8 cellular contexts compared by ENCODE assay signal in genomic region chr2:233250568-233250967, GRCh38. TPM values are rescaled to one million over a fixed set of nuclear protein-coding genes. Genes with fewer than 3 reads are reported as not detected.
DNase-seq lines count a peak whose midpoint lies in the region; ATAC-seq, FAIRE-seq and TF ChIP-seq lines count a peak whose summit lies in the region.

No MANE protein-coding gene starts in this region.

- no TSS peak for BruUV-seq in endothelial cell of umbilical vein (replicated peaks; lab: Mats Ljungman, UMichigan)

- CTCF ChIA-PET in endothelial cell of umbilical vein (lab: Charles Lee): interaction anchor here (1.1 to 3.0 kb wide), 6 partner anchors 15 to 397 kb away, joined by 4 to 17 read pairs (median 5); no protein-coding TSS in a partner anchor

- H3K27me3 ChIP-seq in SJSA1 (replicated peaks): no peaks in the 10 kb centered on the region
- H3K27me3 ChIP-seq in endothelial cell of umbilical vein (ENCODE audit: control insufficient read depth in 2 of 2, insufficient read depth in 2 of 2, low read length in 2 of 2): no peaks in the 10 kb centered on the region
- no peaks in the 10 kb centered on the region for H3K27me3 ChIP-seq in spleen (replicated peaks in 1 of 7)

- FAIRE-seq in endothelial cell of umbilical vein (lab: Jason Lieb, UNC): no peak

- no peak overlapping the region for H3K4me2 ChIP-seq in endothelial cell of umbilical vein (ENCODE audit: insufficient read depth, low read length)

- H3K4me1 Mint-ChIP-seq in activated T-cell treated with anti-CD3 and anti-CD28 coated beads, Interleukin-2, amount 50 U/mL, for 24 hours (ENCODE audit: low read depth): peaks cover 72% of the 10 kb centered on the region

- POLR2A ChIA-PET in endothelial cell of umbilical vein (lab: Charles Lee): no interaction called here

- H3K36me3 ChIP-seq in SJSA1 (peaks cover 27% of the 10 kb centered on the region), endothelial cell of umbilical vein (ENCODE audit: control insufficient read depth in 2 of 2, extremely low read depth in 1 of 2, insufficient read depth in 2 of 2, low read length in 2 of 2) (no peaks in the 10 kb centered on the region), spleen (peaks cover 0 to 22% (median 0%) of the 10 kb centered on the region in 6 donors)

- peak overlapping the region; percentile 70 for H2AFZ ChIP-seq in endothelial cell of umbilical vein (ENCODE audit: low read depth, low read length)

- no peak for DNase-seq in activated T-cell treated with anti-CD3 and anti-CD28 coated beads, Interleukin-2, amount 50 U/mL, for 24 hours
- no peak for DNase-seq in activated T-cell treated with anti-CD3 and anti-CD28 coated beads, Interleukin-2, amount 50 U/mL, for 48 hours
- DNase-seq in SJSA1 (ENCODE audit: low read depth in 1 of 2, low spot score in 2 of 2): no peak
- no peak for DNase-seq in endothelial cell of umbilical vein (ENCODE audit: low read depth, low spot score)
- DNase-seq in spleen: no peak
- DNase-seq in DMS 273 (lab: John Stamatoyannopoulos, UW; ENCODE audit: unreplicated experiment): no peak

- dilution Hi-C loops in endothelial cell of umbilical vein (cut with MboI; ENCODE audit: extremely low pct_ligation_motif_present, low sequenced_read_pairs): no loop called here

- H3K79me2 ChIP-seq in endothelial cell of umbilical vein (ENCODE audit: control insufficient read depth, insufficient read depth, low read length): peaks cover 41% of the 10 kb centered on the region

- peaks cover 38% of the 10 kb centered on the region for H3K4me1 ChIP-seq in SJSA1 (replicated peaks)
- peaks cover 28% of the 10 kb centered on the region for H3K4me1 ChIP-seq in endothelial cell of umbilical vein (ENCODE audit: control insufficient read depth, extremely low read depth, insufficient read depth, low read length)
- H3K4me1 ChIP-seq in spleen: peaks cover 24 to 77% (median 43%) of the 10 kb centered on the region in 6 donors

- no peak overlapping the region for H3K4me3 ChIP-seq in SJSA1
- no peak overlapping the region for H3K4me3 ChIP-seq in endothelial cell of umbilical vein (replicated peaks in 1 of 3; ENCODE audit: insufficient read depth in 1 of 3, low read depth in 1 of 3, low read length in 3 of 3)
- no peak overlapping the region for H3K4me3 ChIP-seq in spleen

- 92 to 96% (median 94%) methylated on average over 9 of the region's 9 CpGs for WGBS in spleen, 5 donors

- no peaks in the 10 kb centered on the region for H4K20me1 ChIP-seq in endothelial cell of umbilical vein (replicated peaks; ENCODE audit: control insufficient read depth, extremely low read depth, insufficient read depth, low read length)

- H3K27ac ChIP-seq in SJSA1 (peak overlapping the region; percentile 84), endothelial cell of umbilical vein (ENCODE audit: insufficient read depth, low read depth, low read length) (peak overlapping the region; percentile 77), spleen (peak overlapping the region in 5 of 8 donors; percentile 83 to 96 (median 92))

- TF ChIP-seq POLR2A in endothelial cell of umbilical vein (IDR thresholded peaks at IDR 0.05; ENCODE audit: low read depth, low read length): no peak
- TF ChIP-seq POLR2A in spleen (IDR thresholded peaks at IDR 0.05): no peak

- H3K9me3 ChIP-seq in SJSA1 (replicated peaks) (no peaks in the 10 kb centered on the region), endothelial cell of umbilical vein (replicated peaks; ENCODE audit: control insufficient read depth, insufficient read depth, low read length) (no peaks in the 10 kb centered on the region), spleen (no peaks in the 10 kb centered on the region)

- ATAC-seq in HG03565 (IDR thresholded peaks at IDR 0.05; ENCODE audit: unreplicated experiment): no peak
- ATAC-seq in GM19035 (IDR thresholded peaks at IDR 0.05; ENCODE audit: unreplicated experiment): no peak

- no peaks in the 10 kb centered on the region for H3K9me3 Mint-ChIP-seq in activated T-cell treated with anti-CD3 and anti-CD28 coated beads, Interleukin-2, amount 50 U/mL, for 24 hours

- H3K36me3 Mint-ChIP-seq in activated T-cell treated with anti-CD3 and anti-CD28 coated beads, Interleukin-2, amount 50 U/mL, for 24 hours (ENCODE audit: low read depth): peaks cover 33% of the 10 kb centered on the region

- peak overlapping the region; percentile 12 for H3K4me3 Mint-ChIP-seq in activated T-cell treated with anti-CD3 and anti-CD28 coated beads, Interleukin-2, amount 50 U/mL, for 24 hours

- H3K27me3 Mint-ChIP-seq in activated T-cell treated with anti-CD3 and anti-CD28 coated beads, Interleukin-2, amount 50 U/mL, for 24 hours: no peaks in the 10 kb centered on the region

- H3K27ac Mint-ChIP-seq in activated T-cell treated with anti-CD3 and anti-CD28 coated beads, Interleukin-2, amount 50 U/mL, for 24 hours: peak overlapping the region; percentile 98

- TF ChIP-seq CTCF in endothelial cell of umbilical vein (IDR thresholded peaks at IDR 0.05; ENCODE audit: extremely low read depth in 1 of 2, insufficient read depth in 1 of 2, low read depth in 1 of 2, low read length in 2 of 2) (no peak), spleen (IDR thresholded peaks at IDR 0.05 in 8 of 11, conservative IDR thresholded peaks at IDR 0.05 in 3 of 11) (no peak)

- H3K9me1 ChIP-seq in endothelial cell of umbilical vein (replicated peaks; ENCODE audit: control insufficient read depth, extremely low read depth, insufficient read depth, low read length): no peaks in the 10 kb centered on the region

- intact Hi-C loops in endothelial cell of umbilical vein (cut with micrococcal nuclease): loop anchor here (2.0 to 10.0 kb wide), 4 partner anchors 190 to 348 kb away; partner anchors contain the start of gene INPP5D
- intact Hi-C loops in spleen (cut with DNase I; ENCODE audit: low total_unique reads): loop anchor here (5.0 to 10.0 kb wide), 2 partner anchors 196 to 398 kb away; no protein-coding TSS in a partner anchor

- H3K9ac ChIP-seq in endothelial cell of umbilical vein (replicated peaks; ENCODE audit: extremely low read depth, insufficient read depth, low read length): no peak overlapping the region

TF ChIP-seq in endothelial cell of umbilical vein, 7 proteins besides CTCF, POLR2A, EP300 and RAD21:
- TF ChIP-seq EZH2 (IDR thresholded peaks at IDR 0.05; ENCODE audit: borderline replicate concordance, low read depth, low read length, severe bottlenecking): no peak
- no peak for TF ChIP-seq MAX (IDR thresholded peaks at IDR 0.05; ENCODE audit: insufficient read depth, insufficient read length)
- no peak for TF ChIP-seq MYC (IDR thresholded peaks at IDR 0.05; ENCODE audit: low read depth, low read length)
- TF ChIP-seq FOS (IDR thresholded peaks at IDR 0.05; ENCODE audit: borderline replicate concordance, insufficient read depth, low read length): no peak
- TF ChIP-seq POLR2AphosphoS5 (IDR thresholded peaks at IDR 0.05; ENCODE audit: insufficient read depth, low read depth, low read length): no peak
- TF ChIP-seq JUN (IDR thresholded peaks at IDR 0.05; ENCODE audit: borderline replicate concordance, insufficient read depth, insufficient read length, low read depth): no peak
- TF ChIP-seq GATA2 (IDR thresholded peaks at IDR 0.05; ENCODE audit: insufficient read depth, insufficient read length, low read depth, low read length): no peak
TF ChIP-seq in endothelial cell of umbilical vein: peak in this region for 0.

RNA-seq across cellular contexts. Expression of gene ATG16L1, which starts 0.9 kb away (rescaled TPM):
- 54.3 and 78.8 TPM in 2 replicates for total RNA-seq in SJSA1 (2014; rRNA removed; shearing (Covaris generic))
- 29.8 and 30.2 TPM in 2 replicates for total RNA-seq in endothelial cell of umbilical vein
- 14.1 and 18.1 TPM in 2 replicates for polyA plus RNA-seq in endothelial cell of umbilical vein
- polyA plus RNA-seq in endothelial cell of umbilical vein (2011; cell fraction: cytosol; rRNA removed): 18.0 and 18.2 TPM in 2 replicates
- 67.7 and 77.9 TPM in 2 replicates for polyA plus RNA-seq in endothelial cell of umbilical vein (2011; cell fraction: nucleus; rRNA removed)
- polyA plus RNA-seq in endothelial cell of umbilical vein (2012): 18.5 and 20.5 TPM in 2 replicates
- polyA minus RNA-seq in endothelial cell of umbilical vein: 34.8 and 36.8 TPM in 2 replicates
- 11.1 TPM for polyA minus RNA-seq in endothelial cell of umbilical vein (2011; cell fraction: cytosol; rRNA and poly(A)+ RNA removed)
- polyA minus RNA-seq in endothelial cell of umbilical vein (2011; cell fraction: nucleus; rRNA and poly(A)+ RNA removed): 28.0 and 29.2 TPM in 2 replicates
- total RNA-seq in spleen: 10 to 100 TPM; 32.0 to 45.8 (median 34.7) TPM
- 10 to 100 TPM; 12.0 to 15.6 (median 13.6) TPM for polyA plus RNA-seq in spleen

RNA-seq across cellular contexts. Expression of gene SAG, which starts 57.0 kb away (rescaled TPM):
- not detected in 2 replicates for total RNA-seq in SJSA1 (2014; rRNA removed; shearing (Covaris generic))
- total RNA-seq in endothelial cell of umbilical vein: not detected in 2 replicates
- not detected in 2 replicates for polyA plus RNA-seq in endothelial cell of umbilical vein
- polyA plus RNA-seq in endothelial cell of umbilical vein (2011; cell fraction: cytosol; rRNA removed): not detected in 2 replicates
- polyA plus RNA-seq in endothelial cell of umbilical vein (2011; cell fraction: nucleus; rRNA removed): not detected in 2 replicates
- not detected in 2 replicates for polyA plus RNA-seq in endothelial cell of umbilical vein (2012)
- polyA minus RNA-seq in endothelial cell of umbilical vein: not detected in 2 replicates
- polyA minus RNA-seq in endothelial cell of umbilical vein (2011; cell fraction: cytosol; rRNA and poly(A)+ RNA removed): not detected
- polyA minus RNA-seq in endothelial cell of umbilical vein (2011; cell fraction: nucleus; rRNA and poly(A)+ RNA removed): not detected in 2 replicates
- total RNA-seq in spleen: under 1 TPM in 2 of 7 donors, not detected in 5; 0.09 to 0.20 TPM
- polyA plus RNA-seq in spleen: not detected
